ENCODE assay signal across 8 cellular contexts in the genomic region with DNA sequence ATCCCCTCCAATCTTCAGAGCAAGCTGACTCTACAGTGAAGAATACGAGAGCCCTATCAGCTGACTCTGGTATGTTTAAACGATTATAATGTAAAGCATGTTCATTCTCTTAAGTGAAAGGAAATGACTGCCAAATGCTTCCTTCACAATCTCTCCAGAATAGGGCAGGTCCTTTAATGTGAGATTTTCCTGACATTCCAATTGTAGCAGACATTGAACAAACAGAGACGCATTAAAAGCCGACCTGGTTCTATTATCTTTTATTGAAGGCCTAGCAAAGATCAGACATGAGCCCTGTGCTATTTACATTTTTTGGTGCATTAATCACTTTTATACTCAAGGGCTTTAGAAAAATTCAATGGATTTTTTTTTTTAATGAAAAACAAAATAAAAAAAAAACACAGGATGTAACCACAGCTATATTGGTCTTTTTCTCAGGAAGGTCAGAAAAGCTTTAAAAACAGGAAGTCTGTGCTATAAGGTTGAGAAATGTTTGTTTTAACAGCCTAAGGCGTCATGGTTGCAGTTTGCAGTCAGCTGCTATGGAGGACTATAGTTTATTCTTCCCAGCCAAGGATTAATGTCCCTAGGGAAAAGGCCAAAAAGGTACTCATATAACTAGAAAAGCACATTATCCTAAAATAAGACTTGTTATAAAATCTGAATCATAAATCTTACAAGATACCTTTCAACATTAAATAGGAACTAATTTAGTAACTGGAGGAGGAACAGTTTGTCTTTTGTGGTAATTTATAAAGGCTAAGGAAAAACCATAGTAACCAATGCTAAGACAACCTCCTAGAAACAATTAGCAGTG.
A peak's percentile ranks its signal among the peaks of the same experiment; 100 is the strongest.
DNase-seq lines count a peak whose midpoint lies in the region; ATAC-seq and TF ChIP-seq lines count a peak whose summit lies in the region.

No MANE protein-coding gene starts in this region.

- H3K79me2 ChIP-seq in SK-N-SH (ENCODE audit: insufficient read depth) = peaks cover 22% of the 10 kb centered on the region

- peak overlapping the region; percentile 30; the same call in 1 of the 2 replicates for H2AFZ ChIP-seq in SK-N-SH (ENCODE audit: low read depth)

- no peak for TF ChIP-seq RAD21 in SK-N-SH (IDR thresholded peaks at IDR 0.05; ENCODE audit: low read length)

- H3K27me3 ChIP-seq in SK-N-SH (ENCODE audit: insufficient read depth) = no peaks in the 10 kb centered on the region

- peak overlapping the region; percentile 86 to 89 for H3K27ac ChIP-seq in SK-N-SH (ENCODE audit: low read depth in 2 of 2, low read length in 1 of 2)

- CTCF ChIA-PET in SK-N-SH (lab: Yijun Ruan, JAX) (interaction anchor here (0.6 to 1.5 kb wide), 5 partner anchors 9 to 160 kb away, joined by 3 to 5 read pairs (median 3); no protein-coding TSS in a partner anchor), GM10248 (lab: Yijun Ruan, JAX) (interaction anchor here (1.1 to 4.9 kb wide), 3 partner anchors 9 to 100 kb away, joined by 3 to 18 read pairs (median 8); no protein-coding TSS in a partner anchor)

- H3K9ac ChIP-seq in SK-N-SH = peak overlapping the region; percentile 61

- POLR2A ChIA-PET in SK-N-SH (lab: Yijun Ruan, JAX) = interaction anchor here (0.6 kb wide), 1 partner anchor 148 kb away, joined by 4 read pairs; no protein-coding TSS in a partner anchor
- POLR2A ChIA-PET in GM10248 (lab: Yijun Ruan, JAX) = interaction anchor here (0.6 kb wide), 1 partner anchor 15 kb away, joined by 4 read pairs; no protein-coding TSS in a partner anchor

- no peak; a peak in 2 of 4 replicates for TF ChIP-seq EP300 in SK-N-SH (IDR thresholded peaks at IDR 0.05; ENCODE audit: borderline replicate concordance in 1 of 2, low read depth in 1 of 2, low read length in 1 of 2)

- 3% methylated on average over 5 of the region's 5 CpGs for WGBS in SK-N-SH (ENCODE audit: low lambda C conversion rate)

- H3K36me3 ChIP-seq in SK-N-SH (replicated peaks in 1 of 2; ENCODE audit: control insufficient read depth in 1 of 2, insufficient read depth in 2 of 2, low read length in 1 of 2) = no peaks in the 10 kb centered on the region

- no peaks in the 10 kb centered on the region for H3K9me3 Mint-ChIP-seq in natural killer cell treated with Interleukin-12 subunit alpha and Interleukin-12 subunit beta and Interleukin-15 and Interleukin-18, amount 100 ng/mL, for 72 hours

- peak overlapping the region; percentile 75 for H3K4me2 ChIP-seq in SK-N-SH

- H3K27ac Mint-ChIP-seq in natural killer cell treated with Interleukin-12 subunit alpha and Interleukin-12 subunit beta and Interleukin-15 and Interleukin-18, amount 100 ng/mL, for 72 hours = peak overlapping the region; percentile 53 to 94

- H3K9me3 ChIP-seq in SK-N-SH = no peaks in the 10 kb centered on the region; the same call in 1 of the 2 replicates

- no peaks in the 10 kb centered on the region for H4K20me1 ChIP-seq in SK-N-SH (ENCODE audit: insufficient read depth)

- TF ChIP-seq CTCF in SK-N-SH (IDR thresholded peaks at IDR 0.05) (no peak), GM10248 (IDR thresholded peaks at IDR 0.05; ENCODE audit: control extremely low read depth, extremely low read depth, low read depth, missing control alignments) (no peak)

- no peaks in the 10 kb centered on the region for H3K9me2 ChIP-seq in SK-N-SH

- ATAC-seq in natural killer cell treated with Interleukin-12 subunit alpha and Interleukin-12 subunit beta and Interleukin-15 and Interleukin-18, amount 100 ng/mL, for 72 hours = peak in 1 of 2 donors; percentile 57
- ATAC-seq in HG03460 (IDR thresholded peaks at IDR 0.05; ENCODE audit: unreplicated experiment) = no peak

- peak overlapping the region; percentile 54 for H3K4me3 Mint-ChIP-seq in natural killer cell treated with Interleukin-12 subunit alpha and Interleukin-12 subunit beta and Interleukin-15 and Interleukin-18, amount 100 ng/mL, for 72 hours

- peaks cover 33% of the 10 kb centered on the region for H3F3A ChIP-seq in SK-N-SH (replicated peaks; ENCODE audit: insufficient read depth)

- H3K4me1 ChIP-seq in SK-N-SH (ENCODE audit: control insufficient read depth in 1 of 2, insufficient read depth in 2 of 2, low read depth in 1 of 2, low read length in 1 of 2) = peaks cover 20 to 25% of the 10 kb centered on the region in 2 experiments; a peak in 3 of 4 replicates

- peaks cover 18 to 19% of the 10 kb centered on the region in 2 donors for H3K4me1 Mint-ChIP-seq in natural killer cell treated with Interleukin-12 subunit alpha and Interleukin-12 subunit beta and Interleukin-15 and Interleukin-18, amount 100 ng/mL, for 72 hours (ENCODE audit: low read depth in 2 of 2)

- peak; percentile 62 for DNase-seq in GM03348 (ENCODE audit: low spot score)
- peak; percentile 89 for DNase-seq in NCI-H1105 treated with DMSO at 0.1 percent for 48 hours (lab: John Stamatoyannopoulos, UW)
- no peak for DNase-seq in SK-N-SH
- peak; percentile 56 for DNase-seq in epidermal melanocyte (ENCODE audit: insufficient read length, low spot score)
- DNase-seq in natural killer cell treated with Interleukin-12 subunit alpha and Interleukin-12 subunit beta and Interleukin-15 and Interleukin-18, amount 100 ng/mL, for 72 hours (ENCODE audit: low spot score) = no peak
- DNase-seq in T-helper 9 cell = no peak
- no peak for DNase-seq in GM10248 (ENCODE audit: extremely low spot score)

- no peak overlapping the region; a peak in 2 of 4 replicates for H3K4me3 ChIP-seq in SK-N-SH (ENCODE audit: low read depth in 2 of 2, low read length in 1 of 2)

- no peaks in the 10 kb centered on the region for H3K27me3 Mint-ChIP-seq in natural killer cell treated with Interleukin-12 subunit alpha and Interleukin-12 subunit beta and Interleukin-15 and Interleukin-18, amount 100 ng/mL, for 72 hours

- no peaks in the 10 kb centered on the region for H3K36me3 Mint-ChIP-seq in natural killer cell treated with Interleukin-12 subunit alpha and Interleukin-12 subunit beta and Interleukin-15 and Interleukin-18, amount 100 ng/mL, for 72 hours

TF ChIP-seq in SK-N-SH, 30 proteins besides CTCF, POLR2A, EP300 and RAD21 (continues in another document):
- TF ChIP-seq TAF1 (IDR thresholded peaks at IDR 0.05; ENCODE audit: borderline replicate concordance, low read depth, low read length) (no peak), POLR2AphosphoS5 (IDR thresholded peaks at IDR 0.05; ENCODE audit: low read depth, low read length) (peak; percentile 31; the same call in 1 of the 2 replicates), TCF12 (IDR thresholded peaks at IDR 0.05) (peak; percentile 67), ELF1 (IDR thresholded peaks at IDR 0.05) (no peak), RCOR1 (IDR thresholded peaks at IDR 0.05; ENCODE audit: low read length) (0 out of 2 replicates have a peak, but pooled peaks have one; percentile 15), FOXM1 (IDR thresholded peaks at IDR 0.05; ENCODE audit: low read depth) (no peak), MEF2A (IDR thresholded peaks at IDR 0.05; ENCODE audit: borderline replicate concordance, low read depth) (no peak), NRF1 (IDR thresholded peaks at IDR 0.05; ENCODE audit: low read depth, low read length) (no peak), FOSL2 (IDR thresholded peaks at IDR 0.05; ENCODE audit: borderline replicate concordance, low read depth) (no peak), YY1 (IDR thresholded peaks at IDR 0.05; ENCODE audit: low read depth) (no peak)
- TF ChIP-seq, protein P1, sequence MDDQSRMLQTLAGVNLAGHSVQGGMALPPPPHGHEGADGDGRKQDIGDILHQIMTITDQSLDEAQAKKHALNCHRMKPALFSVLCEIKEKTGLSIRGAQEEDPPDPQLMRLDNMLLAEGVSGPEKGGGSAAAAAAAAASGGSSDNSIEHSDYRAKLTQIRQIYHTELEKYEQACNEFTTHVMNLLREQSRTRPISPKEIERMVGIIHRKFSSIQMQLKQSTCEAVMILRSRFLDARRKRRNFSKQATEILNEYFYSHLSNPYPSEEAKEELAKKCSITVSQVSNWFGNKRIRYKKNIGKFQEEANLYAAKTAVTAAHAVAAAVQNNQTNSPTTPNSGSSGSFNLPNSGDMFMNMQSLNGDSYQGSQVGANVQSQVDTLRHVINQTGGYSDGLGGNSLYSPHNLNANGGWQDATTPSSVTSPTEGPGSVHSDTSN (IDR thresholded peaks at IDR 0.05) = peak; percentile 34
- TF ChIP-seq, protein P2, sequence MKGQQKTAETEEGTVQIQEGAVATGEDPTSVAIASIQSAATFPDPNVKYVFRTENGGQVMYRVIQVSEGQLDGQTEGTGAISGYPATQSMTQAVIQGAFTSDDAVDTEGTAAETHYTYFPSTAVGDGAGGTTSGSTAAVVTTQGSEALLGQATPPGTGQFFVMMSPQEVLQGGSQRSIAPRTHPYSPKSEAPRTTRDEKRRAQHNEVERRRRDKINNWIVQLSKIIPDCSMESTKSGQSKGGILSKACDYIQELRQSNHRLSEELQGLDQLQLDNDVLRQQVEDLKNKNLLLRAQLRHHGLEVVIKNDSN (IDR thresholded peaks at IDR 0.05; ENCODE audit: borderline replicate concordance, low read depth) = no peak
- TF ChIP-seq, protein P3, sequence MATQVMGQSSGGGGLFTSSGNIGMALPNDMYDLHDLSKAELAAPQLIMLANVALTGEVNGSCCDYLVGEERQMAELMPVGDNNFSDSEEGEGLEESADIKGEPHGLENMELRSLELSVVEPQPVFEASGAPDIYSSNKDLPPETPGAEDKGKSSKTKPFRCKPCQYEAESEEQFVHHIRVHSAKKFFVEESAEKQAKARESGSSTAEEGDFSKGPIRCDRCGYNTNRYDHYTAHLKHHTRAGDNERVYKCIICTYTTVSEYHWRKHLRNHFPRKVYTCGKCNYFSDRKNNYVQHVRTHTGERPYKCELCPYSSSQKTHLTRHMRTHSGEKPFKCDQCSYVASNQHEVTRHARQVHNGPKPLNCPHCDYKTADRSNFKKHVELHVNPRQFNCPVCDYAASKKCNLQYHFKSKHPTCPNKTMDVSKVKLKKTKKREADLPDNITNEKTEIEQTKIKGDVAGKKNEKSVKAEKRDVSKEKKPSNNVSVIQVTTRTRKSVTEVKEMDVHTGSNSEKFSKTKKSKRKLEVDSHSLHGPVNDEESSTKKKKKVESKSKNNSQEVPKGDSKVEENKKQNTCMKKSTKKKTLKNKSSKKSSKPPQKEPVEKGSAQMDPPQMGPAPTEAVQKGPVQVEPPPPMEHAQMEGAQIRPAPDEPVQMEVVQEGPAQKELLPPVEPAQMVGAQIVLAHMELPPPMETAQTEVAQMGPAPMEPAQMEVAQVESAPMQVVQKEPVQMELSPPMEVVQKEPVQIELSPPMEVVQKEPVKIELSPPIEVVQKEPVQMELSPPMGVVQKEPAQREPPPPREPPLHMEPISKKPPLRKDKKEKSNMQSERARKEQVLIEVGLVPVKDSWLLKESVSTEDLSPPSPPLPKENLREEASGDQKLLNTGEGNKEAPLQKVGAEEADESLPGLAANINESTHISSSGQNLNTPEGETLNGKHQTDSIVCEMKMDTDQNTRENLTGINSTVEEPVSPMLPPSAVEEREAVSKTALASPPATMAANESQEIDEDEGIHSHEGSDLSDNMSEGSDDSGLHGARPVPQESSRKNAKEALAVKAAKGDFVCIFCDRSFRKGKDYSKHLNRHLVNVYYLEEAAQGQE (IDR thresholded peaks at IDR 0.05; ENCODE audit: low read depth, low read length) = no peak

Comparison
In these comparisons a context has a peak if more than half of its experiments do, and no peak if none do; other contexts are left out.
1. DNase-seq: peak in GM03348 (single experiment), NCI-H1105 treated with DMSO at 0.1 percent for 48 hours (single experiment) and epidermal melanocyte (single experiment); none in SK-N-SH (single experiment), natural killer cell treated with Interleukin-12 subunit alpha and Interleukin-12 subunit beta and Interleukin-15 and Interleukin-18, amount 100 ng/mL, for 72 hours (single experiment), T-helper 9 cell (single experiment) and GM10248 (single experiment).